10 cellular contexts compared by ENCODE assay signal in the genomic region with DNA sequence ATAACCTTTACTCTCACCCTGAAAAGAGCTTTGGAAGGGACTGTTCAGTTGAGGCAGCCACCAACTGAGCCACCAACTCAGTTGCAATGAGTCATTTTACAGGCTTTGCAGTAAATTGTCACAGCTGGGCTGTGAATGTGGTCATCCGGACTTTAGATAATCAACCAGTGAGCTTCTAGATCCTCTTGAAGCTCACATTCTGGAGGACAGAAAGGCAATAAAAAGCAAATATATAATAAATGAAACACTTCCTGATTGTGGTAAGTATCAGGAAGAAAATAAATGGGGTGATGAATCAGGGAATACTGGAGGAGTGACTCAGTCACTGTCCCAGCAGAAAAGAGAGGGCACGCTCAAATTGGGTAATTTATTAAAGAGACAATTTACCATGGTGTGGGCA. TPM values are rescaled to one million over a fixed set of nuclear protein-coding genes. Genes with fewer than 3 reads are reported as not detected.
DNase-seq lines count a peak whose midpoint lies in the region; ATAC-seq, FAIRE-seq and TF ChIP-seq lines count a peak whose summit lies in the region.
"Had no signal": no experiment of that assay in that cellular context is flagged by ENCODE, and none has a peak within 500 bp of the region (broad histone marks: within the 10 kb centered on the region; RNA-seq: fewer than 3 reads in every experiment).

No MANE protein-coding gene starts in this region.

- peak overlapping the region; percentile 84 for H3K27ac ChIP-seq in PC-3 (ENCODE audit: low read length)
- peak overlapping the region in 43 of 59 donors; percentile 1 to 83 (median 61) for H3K27ac ChIP-seq in dorsolateral prefrontal cortex
- H3K27ac ChIP-seq in substantia nigra (ENCODE audit: low read depth, low read length, poor library complexity, severe bottlenecking) = no peak overlapping the region
- H3K27ac ChIP-seq: psoas muscle had no signal

- H3K27me3 ChIP-seq in PC-3 (ENCODE audit: low read length) (no peaks in the 10 kb centered on the region), dorsolateral prefrontal cortex (no peaks in the 10 kb centered on the region)

- no peaks in the 10 kb centered on the region for H4K20me1 ChIP-seq in PC-3 (ENCODE audit: low read length)

- DNase-seq in H54 (ENCODE audit: insufficient read length, low spot score) = peak; percentile 44
- DNase-seq in PC-3 = peak; percentile 90
- DNase-seq in dorsolateral prefrontal cortex = peak in 2 of 10 donors; percentile 48 to 69
- peak; percentile 89 for DNase-seq in renal cortical epithelial cell (ENCODE audit: low read depth)
- DNase-seq in NCI-H1092 (lab: John Stamatoyannopoulos, UW) = no peak
- DNase-seq in substantia nigra (lab: John Stamatoyannopoulos, UW) = no peak
- no peak for DNase-seq in NCI-H510A treated with DMSO at 0.1 percent for 48 hours (lab: John Stamatoyannopoulos, UW)
- DNase-seq: psoas muscle had no signal

- H3K4me2 ChIP-seq in PC-3 (ENCODE audit: low read length) = no peak overlapping the region; the same call in 1 of the 2 replicates

- no peaks in the 10 kb centered on the region for H3F3A ChIP-seq in PC-3 (ENCODE audit: low read length, unreplicated experiment)

- no peaks in the 10 kb centered on the region for H3K9me3 ChIP-seq in PC-3 (ENCODE audit: low read length)
- H3K9me3 ChIP-seq: psoas muscle had no signal

- TF ChIP-seq CTCF in PC-3 (conservative IDR thresholded peaks at IDR 0.05; ENCODE audit: low read depth, low read length) (no peak), dorsolateral prefrontal cortex (IDR thresholded peaks at IDR 0.05 in 54 of 56, conservative IDR thresholded peaks at IDR 0.05 in 2 of 56; ENCODE audit: low read depth in 1 of 56, partially characterized antibody in 56 of 56) (no peak)

- no peak for FAIRE-seq in H54 (lab: Jason Lieb, UNC)

- H3K4me3 ChIP-seq in PC-3 (ENCODE audit: low read length) = no peak overlapping the region
- no peak overlapping the region for H3K4me3 ChIP-seq in dorsolateral prefrontal cortex
- H3K4me3 ChIP-seq: psoas muscle had no signal

- H3K4me1 ChIP-seq in PC-3 (ENCODE audit: insufficient read depth, low read length) = peaks cover 27% of the 10 kb centered on the region
- H3K4me1 ChIP-seq: psoas muscle had no signal

- no peak for TF ChIP-seq POLR2A in H54 (IDR thresholded peaks at IDR 0.05; ENCODE audit: low read depth, low read length)

- H3K9me2 ChIP-seq in PC-3 (replicated peaks; ENCODE audit: low read length) = no peaks in the 10 kb centered on the region

- intact Hi-C loops in PC-3 (cut with micrococcal nuclease) (loop anchor here (1.0 to 10.0 kb wide), 5 partner anchors 8 to 1232 kb away; a partner anchor contains a TSS), dorsolateral prefrontal cortex (cut with DNase I) (loop anchor here (5.0 to 10.0 kb wide), 4 partner anchors 95 to 515 kb away; no protein-coding TSS in a partner anchor)

- POLR2A ChIA-PET in PC-3 (lab: Charles Lee; ENCODE audit: unreplicated experiment) = no interaction called here

- peak; percentile 80 for ATAC-seq in PC-3
- no peak for ATAC-seq in GM21619 (IDR thresholded peaks at IDR 0.05; ENCODE audit: unreplicated experiment)
- ATAC-seq: psoas muscle had no signal

- no peaks in the 10 kb centered on the region for H3K79me2 ChIP-seq in PC-3 (ENCODE audit: low read length)

- no TSS peak for BruUV-seq in PC-3 (replicated peaks; lab: Mats Ljungman, UMichigan)

- H2AFZ ChIP-seq in PC-3 (ENCODE audit: low read length) = no peak overlapping the region

- CTCF ChIA-PET in PC-3 (lab: Charles Lee) = interaction anchor here (0.6 kb wide), 1 partner anchor 523 kb away, joined by 3 read pairs; no protein-coding TSS in a partner anchor

- peak overlapping the region; percentile 29; the same call in 1 of the 2 replicates for H3K9ac ChIP-seq in PC-3 (ENCODE audit: low read length)

- no peaks in the 10 kb centered on the region for H3K36me3 ChIP-seq in PC-3 (ENCODE audit: low read depth, low read length)

RNA-seq across cellular contexts. Expression of a gene that starts 13.2 kb away (rescaled TPM):
- total RNA-seq in PC-3 (2014; rRNA removed) = not detected in 2 replicates
- 1 to 10 TPM in 4 of 120 experiments, under 1 TPM in 5, not detected in 111; 0.60 to 1.4 (median 0.90) TPM for total RNA-seq in dorsolateral prefrontal cortex
- not detected in 2 replicates for total RNA-seq in renal cortical epithelial cell
- total RNA-seq: lung microvascular endothelial cell, psoas muscle had no signal

Comparison
In these comparisons a context has a peak if more than half of its experiments do, and no peak if none do; other contexts are left out.
1. DNase-seq: peak in H54 (single experiment), PC-3 (single experiment) and renal cortical epithelial cell (single experiment); none in NCI-H1092 (single experiment), substantia nigra (0 of 49) and NCI-H510A treated with DMSO at 0.1 percent for 48 hours (single experiment).